Comparison of ENCODE assay signal across 7 cellular contexts in genomic region chr6:108294297-108294786, GRCh38. TPM values are rescaled to one million over a fixed set of nuclear protein-coding genes. Genes with fewer than 3 reads are reported as not detected.
A peak's percentile ranks its signal among the peaks of the same experiment; 100 is the strongest.
DNase-seq lines count a peak whose midpoint lies in the region; ATAC-seq and TF ChIP-seq lines count a peak whose summit lies in the region.

No MANE protein-coding gene starts in this region.

- H3K9me3 ChIP-seq in iPS-20b (ENCODE audit: insufficient read depth, low read depth, low read length) = no peaks in the 10 kb centered on the region
- no peaks in the 10 kb centered on the region for H3K9me3 ChIP-seq in suprapubic skin

- peak overlapping the region; percentile 91 for H3K4me3 ChIP-seq in iPS-20b (ENCODE audit: low read length)
- peak overlapping the region; percentile 57 for H3K4me3 ChIP-seq in suprapubic skin

- H3K36me3 Mint-ChIP-seq in activated naive CD4-positive, alpha-beta T cell treated with anti-CD3 and anti-CD28 coated beads, Interleukin-2, amount 50 U/mL, for 72 hours = peaks cover 6 to 13% of the 10 kb centered on the region in 2 donors

- H3K27me3 ChIP-seq in iPS-20b (ENCODE audit: insufficient read depth, low read length) = no peaks in the 10 kb centered on the region
- H3K27me3 ChIP-seq in suprapubic skin = no peaks in the 10 kb centered on the region

- TF ChIP-seq EP300 in suprapubic skin (IDR thresholded peaks at IDR 0.05) = no peak

- H3K4me1 ChIP-seq in iPS-20b (ENCODE audit: insufficient read depth, low read length) (peaks cover 6% of the 10 kb centered on the region; the same call in 1 of the 2 replicates), suprapubic skin (peaks cover 10% of the 10 kb centered on the region)

- ATAC-seq in GM19324 (IDR thresholded peaks at IDR 0.05; ENCODE audit: low FRiP score, unreplicated experiment) (peak; percentile 18), HG03045 (IDR thresholded peaks at IDR 0.05; ENCODE audit: unreplicated experiment) (peak; percentile 28)
- peak; percentile 39 to 53 for ATAC-seq in activated naive CD4-positive, alpha-beta T cell treated with anti-CD3 and anti-CD28 coated beads, Interleukin-2, amount 50 U/mL, for 72 hours

- in situ Hi-C loops in ACHN (cut with HindIII; ENCODE audit: low pct_ligation_motif_present, low pct_unique_long_range_greater_than_20kb, low sequenced_read_pairs) = no loop called here

- H3K36me3 ChIP-seq in iPS-20b (ENCODE audit: insufficient read depth, low read depth, low read length) (no peaks in the 10 kb centered on the region), suprapubic skin (no peaks in the 10 kb centered on the region)

- H3K27ac ChIP-seq in iPS-20b (ENCODE audit: low read length) = no peak overlapping the region
- H3K27ac ChIP-seq in suprapubic skin = peak overlapping the region; percentile 87

- no peaks in the 10 kb centered on the region for H3K9me3 Mint-ChIP-seq in activated naive CD4-positive, alpha-beta T cell treated with anti-CD3 and anti-CD28 coated beads, Interleukin-2, amount 50 U/mL, for 72 hours

- WGBS in suprapubic skin = 35% methylated on average over 15 of the region's 22 CpGs

- no peak for TF ChIP-seq CTCF in suprapubic skin (IDR thresholded peaks at IDR 0.05)

- peak overlapping the region; percentile 99 to 100 for H3K27ac Mint-ChIP-seq in activated naive CD4-positive, alpha-beta T cell treated with anti-CD3 and anti-CD28 coated beads, Interleukin-2, amount 50 U/mL, for 72 hours

- DNase-seq in activated naive CD4-positive, alpha-beta T cell treated with anti-CD3 and anti-CD28 coated beads, Interleukin-2, amount 50 U/mL, for 72 hours (ENCODE audit: low spot score in 2 of 2) = no peak
- DNase-seq in suprapubic skin (ENCODE audit: low spot score in 2 of 2) (no peak), DMS114 treated with DMSO at 0.1 percent for 48 hours (lab: John Stamatoyannopoulos, UW; ENCODE audit: unreplicated experiment) (no peak), ACHN (no peak)

- H3K9ac ChIP-seq in iPS-20b (ENCODE audit: low read depth, low read length) = peak overlapping the region; percentile 87; the same call in 1 of the 2 replicates

- no peak for TF ChIP-seq POLR2A in suprapubic skin (IDR thresholded peaks at IDR 0.05)

RNA-seq across cellular contexts. Expression of gene AFG1L, which starts 0.5 kb away (rescaled TPM):
- 1 to 10 TPM; 3.4 to 6.5 TPM for total RNA-seq in activated naive CD4-positive, alpha-beta T cell treated with anti-CD3 and anti-CD28 coated beads, Interleukin-2, amount 50 U/mL, for 72 hours
- total RNA-seq in suprapubic skin = 1 to 10 TPM; 1.3 to 7.4 (median 3.0) TPM

RNA-seq across cellular contexts. Expression of gene SNX3, which starts 33.5 kb away (rescaled TPM):
- 10 to 100 TPM; 49.1 to 76.5 TPM for total RNA-seq in activated naive CD4-positive, alpha-beta T cell treated with anti-CD3 and anti-CD28 coated beads, Interleukin-2, amount 50 U/mL, for 72 hours
- 10 to 100 TPM; 80.9 to 97.4 (median 96.6) TPM for total RNA-seq in suprapubic skin
